Comparison of ENCODE assay signal across 8 cellular contexts in the genomic region with DNA sequence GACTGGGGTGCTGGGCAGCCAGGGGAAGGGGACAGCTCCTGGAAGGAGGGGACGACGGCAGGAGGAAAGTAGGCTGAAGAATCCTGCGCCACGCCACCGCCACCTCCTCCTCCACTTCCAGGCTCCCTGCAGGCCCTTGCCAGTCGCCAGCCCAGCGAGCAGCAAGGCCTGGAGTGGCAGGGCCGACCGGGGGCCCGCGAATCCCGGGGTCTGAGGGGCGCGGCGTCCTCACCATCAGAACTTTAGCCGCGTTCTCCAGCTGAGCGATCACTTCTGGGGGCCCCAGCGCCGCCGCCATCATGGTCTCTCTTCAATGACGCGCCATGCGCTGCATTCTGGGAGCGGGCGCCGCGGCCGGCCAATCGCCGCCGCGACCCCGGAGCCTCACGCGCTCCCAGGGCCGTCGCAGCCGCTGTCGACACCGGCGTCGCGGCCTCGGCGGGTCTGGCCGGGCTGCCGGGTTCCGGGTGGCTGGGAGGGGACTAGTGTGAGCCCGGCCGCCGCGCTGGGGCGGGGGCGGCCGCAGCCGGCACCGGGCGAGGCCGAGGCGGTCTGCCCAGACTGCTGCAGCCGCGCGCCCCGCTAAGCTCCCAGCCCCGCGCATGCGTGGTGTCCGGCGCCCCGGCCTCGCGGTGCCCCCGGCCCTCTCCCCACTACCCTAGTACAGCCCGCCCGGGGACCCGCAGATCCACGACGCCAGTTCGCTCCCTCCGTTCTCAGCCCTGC. TPM values are rescaled to one million over a fixed set of nuclear protein-coding genes. Genes with fewer than 3 reads are reported as not detected.
DNase-seq lines count a peak whose midpoint lies in the region; ATAC-seq and TF ChIP-seq lines count a peak whose summit lies in the region.

A gene (minus strand): TSS at position 309 of the 726 bp plus-strand sequence. CDS start 8 bp downstream, at position 301.

- no peaks in the 10 kb centered on the region for H3K9me3 ChIP-seq in iPS-18a (ENCODE audit: control insufficient read depth, low read depth, low read length)
- no peaks in the 10 kb centered on the region for H3K9me3 ChIP-seq in skeletal muscle tissue (ENCODE audit: control insufficient read depth in 3 of 3, low read length in 3 of 3)

- peak; percentile 95 for ATAC-seq in HG02840 (IDR thresholded peaks at IDR 0.05; ENCODE audit: low FRiP score, unreplicated experiment)

- peak; percentile 87 for DNase-seq in DMS 273 (lab: John Stamatoyannopoulos, UW; ENCODE audit: unreplicated experiment)
- DNase-seq in DMS 273 treated with DMSO at 0.1 percent for 48 hours (lab: John Stamatoyannopoulos, UW): no peak
- peak; percentile 60 to 83 for DNase-seq in NCI-H1930 (lab: John Stamatoyannopoulos, UW)
- peak; percentile 84 for DNase-seq in UCSD-AML1 (lab: John Stamatoyannopoulos, UW; ENCODE audit: unreplicated experiment)

- peak within 1 kb of the TSS; percentile 73 for H3K27ac ChIP-seq in iPS-18a (ENCODE audit: low read length)
- peak within 1 kb of the TSS; percentile 96 for H3K27ac ChIP-seq in skeletal muscle tissue (ENCODE audit: low read depth, low read length)

- H3K27ac Mint-ChIP-seq in brain: peak within 1 kb of the TSS; percentile 97 to 100 (median 99)

- peak within 1 kb of the TSS; percentile 87 for H3K4me3 ChIP-seq in iPS-18a (ENCODE audit: low read length)
- peak within 1 kb of the TSS; percentile 86 to 97 (median 95) for H3K4me3 ChIP-seq in skeletal muscle tissue (ENCODE audit: low read length in 3 of 3)

- no peaks in the 10 kb centered on the region for H3K27me3 ChIP-seq in iPS-18a (ENCODE audit: control insufficient read depth, insufficient read depth, low read length)
- H3K27me3 ChIP-seq in skeletal muscle tissue (ENCODE audit: control insufficient read depth in 3 of 3, insufficient read depth in 3 of 3, low read length in 3 of 3): no peaks in the 10 kb centered on the region

- TF ChIP-seq CTCF in brain (conservative IDR thresholded peaks at IDR 0.05): peak in 1 of 2 experiments; percentile 2

- H3K4me1 Mint-ChIP-seq in brain: peaks cover 50% of the 10 kb centered on the region

- H3K4me1 ChIP-seq in iPS-18a (ENCODE audit: control insufficient read depth, low read depth, low read length) (no peaks in the 10 kb centered on the region), skeletal muscle tissue (ENCODE audit: control insufficient read depth in 3 of 3, insufficient read depth in 3 of 3, low read length in 3 of 3) (peaks cover 5 to 20% (median 12%) of the 10 kb centered on the region in 3 donors)

- peaks cover 17% of the 10 kb centered on the region for H3K36me3 Mint-ChIP-seq in brain

- H3K36me3 ChIP-seq in iPS-18a (ENCODE audit: control insufficient read depth, low read depth, low read length): peaks cover 9% of the 10 kb centered on the region
- H3K36me3 ChIP-seq in skeletal muscle tissue (ENCODE audit: control insufficient read depth in 3 of 3, insufficient read depth in 3 of 3, low read length in 3 of 3): peaks cover 0 to 4% (median 0%) of the 10 kb centered on the region in 3 donors

- H3K9ac ChIP-seq in iPS-18a (ENCODE audit: low read length): peak within 1 kb of the TSS; percentile 97
- peak within 1 kb of the TSS; percentile 83 to 98 (median 98) for H3K9ac ChIP-seq in skeletal muscle tissue (ENCODE audit: low read depth in 1 of 3, low read length in 3 of 3)

- peak within 1 kb of the TSS; percentile 94 to 98 (median 95) for H3K4me3 Mint-ChIP-seq in brain

- peaks cover 16% of the 10 kb centered on the region for H3K27me3 Mint-ChIP-seq in brain

- peaks cover 0 to 2% (median 0%) of the 10 kb centered on the region in 5 experiments for H3K9me3 Mint-ChIP-seq in brain

RNA-seq across cellular contexts. Expression of the gene that starts here (rescaled TPM):
- 1.7 TPM for polyA plus RNA-seq in brain (ENCODE audit: insufficient read depth, low read depth, low replicate concordance)
- total RNA-seq in skeletal muscle tissue: 28.2 TPM
